Comparison of ENCODE assay signal across 29 cellular contexts in the genomic region with DNA sequence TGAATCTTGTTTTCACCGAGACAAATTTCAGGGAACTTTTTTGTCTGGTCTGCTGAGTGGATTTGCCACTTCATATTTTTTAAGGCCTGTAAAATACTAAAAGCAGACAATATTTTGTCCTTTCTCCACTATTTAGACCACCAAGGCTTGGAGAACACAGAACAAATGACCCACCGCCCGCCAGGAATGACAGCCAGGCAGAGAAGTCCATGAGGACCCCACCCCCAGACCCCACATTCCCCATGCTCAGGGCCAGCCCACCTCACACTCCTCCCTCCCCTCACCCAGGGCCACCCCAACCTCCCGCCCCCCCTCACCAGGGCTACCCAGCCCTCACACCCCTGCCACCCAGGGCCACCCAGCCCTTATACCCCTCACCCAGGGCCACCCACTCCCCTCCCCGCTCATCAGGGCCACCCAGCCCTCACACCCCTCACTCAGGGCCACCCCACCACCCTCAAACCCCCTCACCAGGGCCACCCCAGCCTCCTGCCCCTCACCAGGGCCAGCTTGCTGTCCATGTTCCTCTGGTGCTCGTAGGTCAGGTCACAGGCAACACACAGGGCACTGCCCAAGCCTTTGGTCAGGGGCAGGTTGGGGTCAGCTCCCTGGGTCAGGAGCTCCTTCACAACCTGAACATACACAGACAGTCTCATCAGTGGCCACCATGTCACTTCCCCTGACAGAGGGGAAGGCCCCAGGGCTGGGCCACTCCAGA. TPM values are rescaled to one million over a fixed set of nuclear protein-coding genes. Genes with fewer than 3 reads are reported as not detected.
DNase-seq lines count a peak whose midpoint lies in the region; ATAC-seq and TF ChIP-seq lines count a peak whose summit lies in the region.
"Had no signal": no experiment of that assay in that cellular context is flagged by ENCODE, and none has a peak within 500 bp of the region (broad histone marks: within the 10 kb centered on the region; RNA-seq: fewer than 3 reads in every experiment).

No MANE protein-coding gene starts in this region.

- DNase-seq in SK-N-SH (peak; percentile 26), 8988T (peak; percentile 2), hepatocyte (ENCODE audit: low spot score) (peak; percentile 1), osteoblast (ENCODE audit: insufficient read length, low spot score, missing footprints) (peak; percentile 62), Peyer's patch (no peak)
- DNase-seq: activated CD4-positive, alpha-beta T cell treated with anti-CD3 and anti-CD28 coated beads, Interleukin-2, amount 50 U/mL, for 48 hours; activated CD4-positive, CD25-positive, alpha-beta regulatory T cell; activated gamma-delta T cell; CD4-positive, CD25-positive, alpha-beta regulatory T cell; effector CD4-positive, alpha-beta T cell; glutamatergic neuron; KG1; MM.1S; naive thymus-derived CD4-positive, alpha-beta T cell; NCI-H2029 treated with DMSO at 0.1 percent for 48 hours; NCI-H226; NCI-H748 treated with DMSO at 0.1 percent for 48 hours; nucleus accumbens; retina; stimulated activated CD4-positive, alpha-beta T cell treated with anti-CD3 and anti-CD28 coated beads, Interleukin-2, amount 100 ng/mL, for 24 hours; T-helper 1 cell had no signal

- H3K79me2 ChIP-seq in SK-N-SH (ENCODE audit: insufficient read depth) (no peaks in the 10 kb centered on the region), hepatocyte (no peaks in the 10 kb centered on the region), osteoblast (ENCODE audit: insufficient read depth, low read length) (no peaks in the 10 kb centered on the region)

- no peak overlapping the region for H2AFZ ChIP-seq in SK-N-SH (ENCODE audit: low read depth)
- no peak overlapping the region for H2AFZ ChIP-seq in hepatocyte
- H2AFZ ChIP-seq in osteoblast (ENCODE audit: low read length): no peak overlapping the region

- no peak overlapping the region for H3K9ac ChIP-seq in SK-N-SH

- H4K20me1 ChIP-seq in SK-N-SH (ENCODE audit: insufficient read depth) (no peaks in the 10 kb centered on the region), hepatocyte (ENCODE audit: insufficient read depth, poor library complexity, severe bottlenecking) (no peaks in the 10 kb centered on the region), osteoblast (ENCODE audit: insufficient read depth, low read length) (no peaks in the 10 kb centered on the region)

- H3K4me3 ChIP-seq in SK-N-SH (ENCODE audit: low read depth in 2 of 2, low read length in 1 of 2) (no peak overlapping the region), hepatocyte (no peak overlapping the region), osteoblast (ENCODE audit: insufficient read depth, low read length) (no peak overlapping the region), Peyer's patch (no peak overlapping the region)
- H3K4me3 ChIP-seq: SJSA1, smooth muscle cell, upper lobe of right lung had no signal

- H3K9me3 ChIP-seq in SK-N-SH (no peaks in the 10 kb centered on the region), hepatocyte (ENCODE audit: low read depth) (no peaks in the 10 kb centered on the region), osteoblast (ENCODE audit: low read depth, low read length) (no peaks in the 10 kb centered on the region), Peyer's patch (no peaks in the 10 kb centered on the region)
- H3K9me3 ChIP-seq: SJSA1, upper lobe of right lung had no signal

- ATAC-seq in SK-N-SH treated with all-trans-retinoic acid at 6 μM for 48 hours: no peak
- ATAC-seq in HG03439 (IDR thresholded peaks at IDR 0.05; ENCODE audit: unreplicated experiment): no peak
- no peak for ATAC-seq in GM18502 (IDR thresholded peaks at IDR 0.05; ENCODE audit: poor library complexity, unreplicated experiment)
- ATAC-seq: naive thymus-derived CD4-positive, alpha-beta T cell; upper lobe of right lung had no signal

- peaks cover 0 to 6% of the 10 kb centered on the region in 2 experiments for H3K36me3 ChIP-seq in SK-N-SH (replicated peaks in 1 of 2; ENCODE audit: control insufficient read depth in 1 of 2, insufficient read depth in 2 of 2, low read length in 1 of 2)
- no peaks in the 10 kb centered on the region for H3K36me3 ChIP-seq in hepatocyte (replicated peaks; ENCODE audit: insufficient read depth, low read depth)
- no peaks in the 10 kb centered on the region for H3K36me3 ChIP-seq in osteoblast (ENCODE audit: insufficient read depth, low read length)
- H3K36me3 ChIP-seq in Peyer's patch: peaks cover 0 to 9% (median 0%) of the 10 kb centered on the region in 3 donors
- H3K36me3 ChIP-seq: SJSA1, upper lobe of right lung had no signal

- 87% methylated on average over 6 of the region's 6 CpGs for WGBS in SK-N-SH (ENCODE audit: low lambda C conversion rate)
- 96% methylated on average over 5 of the region's 6 CpGs for WGBS in hepatocyte (ENCODE audit: low lambda C conversion rate, missing lambda C conversion rate)

- H3K4me2 ChIP-seq in SK-N-SH (no peak overlapping the region), hepatocyte (no peak overlapping the region), osteoblast (ENCODE audit: insufficient read depth, low read length) (no peak overlapping the region)
- H3K4me2 ChIP-seq: smooth muscle cell had no signal

- CTCF ChIA-PET in SK-N-SH (lab: Yijun Ruan, JAX): interaction anchor here (1.2 to 1.4 kb wide), 2 partner anchors 13 to 47 kb away, joined by 3 to 4 read pairs; no protein-coding TSS in a partner anchor

- H3F3A ChIP-seq in SK-N-SH (replicated peaks; ENCODE audit: insufficient read depth): no peaks in the 10 kb centered on the region

- POLR2A ChIA-PET in SK-N-SH (lab: Yijun Ruan, JAX): no interaction called here

- H3K27ac ChIP-seq in SK-N-SH (ENCODE audit: low read depth in 2 of 2, low read length in 1 of 2) (no peak overlapping the region), hepatocyte (no peak overlapping the region), osteoblast (ENCODE audit: low read depth, low read length) (no peak overlapping the region), Peyer's patch (no peak overlapping the region)
- H3K27ac ChIP-seq: 22Rv1, epithelial cell of prostate, SJSA1, upper lobe of right lung had no signal

- H3K9me2 ChIP-seq in SK-N-SH (no peaks in the 10 kb centered on the region), hepatocyte (replicated peaks; ENCODE audit: insufficient read depth) (no peaks in the 10 kb centered on the region)

- H3K27me3 ChIP-seq in SK-N-SH (ENCODE audit: insufficient read depth): no peaks in the 10 kb centered on the region
- H3K27me3 ChIP-seq in hepatocyte: no peaks in the 10 kb centered on the region
- H3K27me3 ChIP-seq in osteoblast (ENCODE audit: insufficient read depth, low read length): no peaks in the 10 kb centered on the region
- no peaks in the 10 kb centered on the region for H3K27me3 ChIP-seq in Peyer's patch
- H3K27me3 ChIP-seq: SJSA1, upper lobe of right lung had no signal

- TF ChIP-seq RAD21 in SK-N-SH (IDR thresholded peaks at IDR 0.05; ENCODE audit: low read length): no peak

- H3K4me1 ChIP-seq in SK-N-SH (ENCODE audit: control insufficient read depth in 1 of 2, insufficient read depth in 2 of 2, low read depth in 1 of 2, low read length in 1 of 2): no peaks in the 10 kb centered on the region
- H3K4me1 ChIP-seq in hepatocyte (ENCODE audit: insufficient read depth): no peaks in the 10 kb centered on the region
- no peaks in the 10 kb centered on the region for H3K4me1 ChIP-seq in osteoblast (ENCODE audit: insufficient read depth, low read length)
- H3K4me1 ChIP-seq in Peyer's patch: no peaks in the 10 kb centered on the region
- H3K4me1 ChIP-seq: SJSA1, upper lobe of right lung had no signal

- TF ChIP-seq EP300 in SK-N-SH (IDR thresholded peaks at IDR 0.05; ENCODE audit: borderline replicate concordance in 1 of 2, low read depth in 1 of 2, low read length in 1 of 2): no peak

- no peak for TF ChIP-seq CTCF in SK-N-SH (IDR thresholded peaks at IDR 0.05)
- TF ChIP-seq CTCF in hepatocyte (IDR thresholded peaks at IDR 0.05; ENCODE audit: poor library complexity): no peak
- no peak for TF ChIP-seq CTCF in osteoblast (IDR thresholded peaks at IDR 0.05; ENCODE audit: extremely low read depth, low read depth, low read length)
- no peak for TF ChIP-seq CTCF in Peyer's patch (IDR thresholded peaks at IDR 0.05)

- no peak for TF ChIP-seq POLR2A in Peyer's patch (IDR thresholded peaks at IDR 0.05)

TF ChIP-seq in SK-N-SH, 30 proteins besides CTCF, POLR2A, EP300 and RAD21 (continues in another document):
- TF ChIP-seq GABPA (IDR thresholded peaks at IDR 0.05; ENCODE audit: low read depth) (no peak), MEF2A (IDR thresholded peaks at IDR 0.05; ENCODE audit: borderline replicate concordance, low read depth) (no peak), POLR2AphosphoS5 (IDR thresholded peaks at IDR 0.05; ENCODE audit: low read depth, low read length) (no peak), TEAD4 (IDR thresholded peaks at IDR 0.05; ENCODE audit: borderline replicate concordance, insufficient read depth) (no peak), MXI1 (IDR thresholded peaks at IDR 0.05; ENCODE audit: low read depth, low read length) (no peak), JUND (IDR thresholded peaks at IDR 0.05) (no peak)

TF ChIP-seq in SK-N-SH treated with all-trans-retinoic acid at 6 μM for 48 hours, 23 proteins besides CTCF, POLR2A, EP300 and RAD21 (continues in another document):
- TF ChIP-seq BACH2 (CRISPR knock-in tag; IDR thresholded peaks at IDR 0.05; ENCODE audit: borderline replicate concordance) (no peak), RARB (CRISPR knock-in tag; IDR thresholded peaks at IDR 0.05) (no peak), SNAI2 (CRISPR knock-in tag; IDR thresholded peaks at IDR 0.05) (no peak), ZNF8 (CRISPR knock-in tag; IDR thresholded peaks at IDR 0.05) (no peak)

RNA-seq across cellular contexts. Expression of gene ANKMY1, which starts 50.6 kb away (rescaled TPM):
- 12.1 and 15.9 TPM in 2 replicates for polyA plus RNA-seq in SK-N-SH (2012; rRNA removed)
- 5.0 and 7.1 TPM in 2 replicates for polyA plus RNA-seq in SK-N-SH (2012; cell fraction: cytosol; rRNA removed)
- 56.7 and 59.6 TPM in 2 replicates for polyA plus RNA-seq in SK-N-SH (2012; cell fraction: nucleus; rRNA removed)
- total RNA-seq in hepatocyte: 6.7 and 9.2 TPM in 2 replicates
- polyA plus RNA-seq in hepatocyte: 7.8 and 11.1 TPM in 2 replicates
- 11.2 and 11.5 TPM in 2 replicates for total RNA-seq in osteoblast
- total RNA-seq in Peyer's patch: 10 to 100 TPM; 27.8 to 89.1 (median 40.1) TPM

RNA-seq across cellular contexts. Expression of gene DUSP28, which starts 52.9 kb away (rescaled TPM):
- 4.1 and 6.4 TPM in 2 replicates for polyA plus RNA-seq in SK-N-SH (2012; rRNA removed)
- polyA plus RNA-seq in SK-N-SH (2012; cell fraction: cytosol; rRNA removed): 5.2 and 5.8 TPM in 2 replicates
- 4.5 and 5.9 TPM in 2 replicates for polyA plus RNA-seq in SK-N-SH (2012; cell fraction: nucleus; rRNA removed)
- 4.6 and 4.8 TPM in 2 replicates for total RNA-seq in hepatocyte
- 6.3 and 6.8 TPM in 2 replicates for polyA plus RNA-seq in hepatocyte
- 3.2 and 4.7 TPM in 2 replicates for total RNA-seq in osteoblast
- total RNA-seq in Peyer's patch: 10 to 100 TPM in 1 of 4 donors, 1 to 10 TPM in 3; 4.2 to 10.1 (median 7.1) TPM

Comparison
In these comparisons a context has a peak if more than half of its experiments do, and no peak if none do; other contexts are left out.
1. DNase-seq: peak in SK-N-SH (single experiment), 8988T (single experiment), hepatocyte (single experiment) and osteoblast (single experiment); none in Peyer's patch (0 of 3).